ENCODE assay signal across 16 cellular contexts in genomic region chr3:71564361-71564760, GRCh38. TPM values are rescaled to one million over a fixed set of nuclear protein-coding genes. Genes with fewer than 3 reads are reported as not detected.
A peak's percentile ranks its signal among the peaks of the same experiment; 100 is the strongest.
DNase-seq lines count a peak whose midpoint lies in the region; ATAC-seq, FAIRE-seq and TF ChIP-seq lines count a peak whose summit lies in the region.
"Had no signal": no experiment of that assay in that cellular context is flagged by ENCODE, and none has a peak within 500 bp of the region (broad histone marks: within the 10 kb centered on the region; RNA-seq: fewer than 3 reads in every experiment).

No MANE protein-coding gene starts in this region.

- no peak overlapping the region for H3K27ac ChIP-seq in heart left ventricle
- H3K27ac ChIP-seq: C4-2B, parathyroid adenoma, SK-N-MC, testis had no signal

- no peaks in the 10 kb centered on the region for H3K9me3 Mint-ChIP-seq in IgD-negative memory B cell
- no peaks in the 10 kb centered on the region for H3K9me3 Mint-ChIP-seq in natural killer cell treated with Interleukin-12 subunit alpha and Interleukin-12 subunit beta and Interleukin-15 and Interleukin-18, amount 100 ng/mL, for 72 hours
- H3K9me3 Mint-ChIP-seq: central memory CD8-positive, alpha-beta T cell had no signal

- no peaks in the 10 kb centered on the region for H3K9me3 ChIP-seq in heart left ventricle
- H3K9me3 ChIP-seq: testis had no signal

- peak overlapping the region; percentile 1 to 84 (median 64) for H3K4me3 Mint-ChIP-seq in IgD-negative memory B cell
- no peak overlapping the region for H3K4me3 Mint-ChIP-seq in natural killer cell treated with Interleukin-12 subunit alpha and Interleukin-12 subunit beta and Interleukin-15 and Interleukin-18, amount 100 ng/mL, for 72 hours
- H3K4me3 Mint-ChIP-seq: central memory CD8-positive, alpha-beta T cell had no signal

- intact Hi-C loops in heart left ventricle (cut with DNase I) = loop anchor here in 1 of 10 donors (10.0 kb wide), 1 partner anchor 140 kb away; no protein-coding TSS in a partner anchor

- 78 to 88% (median 83%) methylated on average over 6 of the region's 6 CpGs for WGBS in heart left ventricle, 4 donors

- TF ChIP-seq POLR2A in heart left ventricle (IDR thresholded peaks at IDR 0.05) (no peak), H54 (IDR thresholded peaks at IDR 0.05; ENCODE audit: low read depth, low read length) (no peak)

- H3K36me3 ChIP-seq in heart left ventricle = peaks cover 0 to 15% (median 0%) of the 10 kb centered on the region in 9 donors

- ATAC-seq in GM18517 (IDR thresholded peaks at IDR 0.05; ENCODE audit: unreplicated experiment) (peak; percentile 34), GM21528 (IDR thresholded peaks at IDR 0.05; ENCODE audit: low FRiP score, unreplicated experiment) (peak; percentile 38), heart left ventricle (no peak)
- ATAC-seq in natural killer cell treated with Interleukin-12 subunit alpha and Interleukin-12 subunit beta and Interleukin-15 and Interleukin-18, amount 100 ng/mL, for 72 hours = no peak

- DNase-seq in kidney tubule cell (ENCODE audit: low spot score) (peak; percentile 90), heart left ventricle (no peak), GM10266 (ENCODE audit: extremely low spot score) (no peak), H54 (ENCODE audit: insufficient read length, low spot score) (no peak)
- DNase-seq in natural killer cell treated with Interleukin-12 subunit alpha and Interleukin-12 subunit beta and Interleukin-15 and Interleukin-18, amount 100 ng/mL, for 72 hours (ENCODE audit: low spot score) = no peak
- DNase-seq: activated CD4-positive, CD25-positive, alpha-beta regulatory T cell treated with anti-CD3 and anti-CD28 coated beads, Interleukin-2, amount 50 U/mL, for 72 hours; activated gamma-delta T cell treated with Interleukin-2 at 50 U/mL for 16 hours; NCI-H226; testis had no signal

- H3K4me3 ChIP-seq in heart left ventricle = no peak overlapping the region
- H3K4me3 ChIP-seq: SK-N-MC, testis had no signal

- H3K4me1 ChIP-seq in heart left ventricle = peaks cover 0 to 17% (median 5%) of the 10 kb centered on the region in 12 donors
- H3K4me1 ChIP-seq: parathyroid adenoma had no signal

- peaks cover 44% of the 10 kb centered on the region for H3K27me3 Mint-ChIP-seq in IgD-negative memory B cell
- H3K27me3 Mint-ChIP-seq in natural killer cell treated with Interleukin-12 subunit alpha and Interleukin-12 subunit beta and Interleukin-15 and Interleukin-18, amount 100 ng/mL, for 72 hours = no peaks in the 10 kb centered on the region
- H3K27me3 Mint-ChIP-seq: central memory CD8-positive, alpha-beta T cell had no signal

- peaks cover 4% of the 10 kb centered on the region for H3K36me3 Mint-ChIP-seq in IgD-negative memory B cell
- no peaks in the 10 kb centered on the region for H3K36me3 Mint-ChIP-seq in natural killer cell treated with Interleukin-12 subunit alpha and Interleukin-12 subunit beta and Interleukin-15 and Interleukin-18, amount 100 ng/mL, for 72 hours

- peak overlapping the region; percentile 8 to 88 (median 32) for H3K27ac Mint-ChIP-seq in IgD-negative memory B cell
- H3K27ac Mint-ChIP-seq in natural killer cell treated with Interleukin-12 subunit alpha and Interleukin-12 subunit beta and Interleukin-15 and Interleukin-18, amount 100 ng/mL, for 72 hours = peak overlapping the region in 1 of 2 donors; percentile 66

- peaks cover 15 to 31% (median 26%) of the 10 kb centered on the region in 3 donors for H3K4me1 Mint-ChIP-seq in IgD-negative memory B cell
- H3K4me1 Mint-ChIP-seq in natural killer cell treated with Interleukin-12 subunit alpha and Interleukin-12 subunit beta and Interleukin-15 and Interleukin-18, amount 100 ng/mL, for 72 hours (ENCODE audit: low read depth in 2 of 2) = peaks cover 4% of the 10 kb centered on the region in 2 donors
- H3K4me1 Mint-ChIP-seq: central memory CD8-positive, alpha-beta T cell had no signal

- TF ChIP-seq CTCF in heart left ventricle (IDR thresholded peaks at IDR 0.05) (no peak), GM10266 (IDR thresholded peaks at IDR 0.05; ENCODE audit: control insufficient read depth, insufficient read depth, low read depth, missing control alignments) (no peak)

- no peaks in the 10 kb centered on the region for H3K27me3 ChIP-seq in heart left ventricle
- H3K27me3 ChIP-seq: testis had no signal

- FAIRE-seq in H54 (lab: Jason Lieb, UNC) = no peak

RNA-seq across cellular contexts. Expression of gene FOXP1, which starts 19.2 kb away (rescaled TPM):
- polyA plus RNA-seq in IgD-negative memory B cell (277 TPM), heart left ventricle (10 to 100 TPM; 14.9 to 15.1 TPM)
- total RNA-seq in natural killer cell treated with Interleukin-12 subunit alpha and Interleukin-12 subunit beta and Interleukin-15 and Interleukin-18, amount 100 ng/mL, for 72 hours = 10 to 100 TPM; 59.7 to 65.4 TPM
- 10 to 100 TPM; 33.0 to 67.8 (median 44.5) TPM for total RNA-seq in heart left ventricle

Comparison
In these comparisons a context has a peak if more than half of its experiments do, and no peak if none do; other contexts are left out.
1. ATAC-seq: peak in GM18517 (single experiment) and GM21528 (single experiment); none in natural killer cell treated with Interleukin-12 subunit alpha and Interleukin-12 subunit beta and Interleukin-15 and Interleukin-18, amount 100 ng/mL, for 72 hours (0 of 2) and heart left ventricle (0 of 4).